ENCODE assay signal across 14 cellular contexts in genomic region chr12:78651755-78652154, GRCh38.
DNase-seq lines count a peak whose midpoint lies in the region; ATAC-seq and TF ChIP-seq lines count a peak whose summit lies in the region.
"Had no signal": no experiment of that assay in that cellular context is flagged by ENCODE, and none has a peak within 500 bp of the region (broad histone marks: within the 10 kb centered on the region; RNA-seq: fewer than 3 reads in every experiment).

No MANE protein-coding gene starts in this region.

- H3K9me2 ChIP-seq in SK-N-SH = no peaks in the 10 kb centered on the region

- no peak overlapping the region for H3K27ac ChIP-seq in SK-N-SH (ENCODE audit: low read depth in 2 of 2, low read length in 1 of 2)
- no peak overlapping the region for H3K27ac ChIP-seq in smooth muscle cell (ENCODE audit: low read depth)
- H3K27ac ChIP-seq in dorsolateral prefrontal cortex = no peak overlapping the region

- ATAC-seq in SK-N-SH treated with all-trans-retinoic acid at 6 μM for 48 hours = no peak
- ATAC-seq in mucosa of descending colon = no peak

- no peaks in the 10 kb centered on the region for H4K20me1 ChIP-seq in SK-N-SH (ENCODE audit: insufficient read depth)
- no peaks in the 10 kb centered on the region for H4K20me1 ChIP-seq in smooth muscle cell (ENCODE audit: low read depth)

- no peak overlapping the region for H3K4me3 ChIP-seq in SK-N-SH (ENCODE audit: low read depth in 2 of 2, low read length in 1 of 2)
- H3K4me3 ChIP-seq in smooth muscle cell = no peak overlapping the region
- H3K4me3 ChIP-seq in mucosa of descending colon = no peak overlapping the region
- H3K4me3 ChIP-seq in dorsolateral prefrontal cortex = no peak overlapping the region

- H3F3A ChIP-seq in SK-N-SH (replicated peaks; ENCODE audit: insufficient read depth) (no peaks in the 10 kb centered on the region), smooth muscle cell (ENCODE audit: low read depth) (no peaks in the 10 kb centered on the region)

- H3K27me3 ChIP-seq in SK-N-SH (ENCODE audit: insufficient read depth) (no peaks in the 10 kb centered on the region), smooth muscle cell (ENCODE audit: low read depth) (no peaks in the 10 kb centered on the region), dorsolateral prefrontal cortex (no peaks in the 10 kb centered on the region)

- no peak overlapping the region for H3K4me2 ChIP-seq in SK-N-SH
- no peak overlapping the region for H3K4me2 ChIP-seq in smooth muscle cell

- no peaks in the 10 kb centered on the region for H3K79me2 ChIP-seq in SK-N-SH (ENCODE audit: insufficient read depth)
- no peaks in the 10 kb centered on the region for H3K79me2 ChIP-seq in smooth muscle cell (ENCODE audit: low read depth)

- CTCF ChIA-PET in SK-N-SH (lab: Yijun Ruan, JAX) = no interaction called here

- peak; percentile 5 for DNase-seq in SK-N-SH
- peak; percentile 72 for DNase-seq in amniotic epithelial cell (ENCODE audit: low read depth)
- DNase-seq in iPS DF 4.7 (ENCODE audit: extremely low read depth, low spot score) = peak; percentile 51
- no peak for DNase-seq in smooth muscle cell (lab: John Stamatoyannopoulos, UW; ENCODE audit: unreplicated experiment)
- DNase-seq in mucosa of descending colon = no peak
- no peak for DNase-seq in dorsolateral prefrontal cortex
- DNase-seq in Kasumi-1 (lab: John Stamatoyannopoulos, UW) = no peak
- DNase-seq: CD4-positive, alpha-beta T cell; MM.1S; NCI-H1092; NCI-H1436 treated with DMSO at 0.1 percent for 48 hours; NCI-H2029; NCI-H510A treated with DMSO at 0.1 percent for 48 hours had no signal

- no peaks in the 10 kb centered on the region for H3K9me3 ChIP-seq in SK-N-SH
- H3K9me3 ChIP-seq in smooth muscle cell (replicated peaks; ENCODE audit: low read depth) = no peaks in the 10 kb centered on the region
- H3K9me3 ChIP-seq in mucosa of descending colon = no peaks in the 10 kb centered on the region

- intact Hi-C loops in mucosa of descending colon (cut with DNase I, micrococcal nuclease) = no loop called here
- intact Hi-C loops in dorsolateral prefrontal cortex (cut with DNase I) = no loop called here

- TF ChIP-seq CTCF in SK-N-SH (IDR thresholded peaks at IDR 0.05) (no peak), smooth muscle cell (IDR thresholded peaks at IDR 0.05; ENCODE audit: borderline replicate concordance, insufficient read depth, poor library complexity, severe bottlenecking) (no peak), mucosa of descending colon (IDR thresholded peaks at IDR 0.05) (no peak), dorsolateral prefrontal cortex (IDR thresholded peaks at IDR 0.05 in 54 of 56, conservative IDR thresholded peaks at IDR 0.05 in 2 of 56; ENCODE audit: low read depth in 1 of 56, partially characterized antibody in 56 of 56) (no peak)

- H3K36me3 ChIP-seq in SK-N-SH (replicated peaks in 1 of 2; ENCODE audit: control insufficient read depth in 1 of 2, insufficient read depth in 2 of 2, low read length in 1 of 2) (no peaks in the 10 kb centered on the region), smooth muscle cell (ENCODE audit: low read depth) (no peaks in the 10 kb centered on the region), mucosa of descending colon (ENCODE audit: low read depth) (no peaks in the 10 kb centered on the region)

- H2AFZ ChIP-seq in SK-N-SH (ENCODE audit: low read depth) (peak overlapping the region; percentile 39; the same call in 1 of the 2 replicates), smooth muscle cell (ENCODE audit: low read depth) (peak overlapping the region; percentile 25)

- no peak for TF ChIP-seq RAD21 in SK-N-SH (IDR thresholded peaks at IDR 0.05; ENCODE audit: low read length)

- no peaks in the 10 kb centered on the region for H3K4me1 ChIP-seq in SK-N-SH (ENCODE audit: control insufficient read depth in 1 of 2, insufficient read depth in 2 of 2, low read depth in 1 of 2, low read length in 1 of 2)
- H3K4me1 ChIP-seq in smooth muscle cell (ENCODE audit: low read depth) = no peaks in the 10 kb centered on the region
- H3K4me1 ChIP-seq in mucosa of descending colon (ENCODE audit: low read depth) = no peaks in the 10 kb centered on the region

- TF ChIP-seq EP300 in SK-N-SH (IDR thresholded peaks at IDR 0.05; ENCODE audit: borderline replicate concordance in 1 of 2, low read depth in 1 of 2, low read length in 1 of 2) = no peak

- H3K9ac ChIP-seq in SK-N-SH = no peak overlapping the region
- H3K9ac ChIP-seq in smooth muscle cell (ENCODE audit: low read depth) = no peak overlapping the region

- POLR2A ChIA-PET in SK-N-SH (lab: Yijun Ruan, JAX) = no interaction called here

TF ChIP-seq in SK-N-SH, 30 proteins besides CTCF, POLR2A, EP300 and RAD21:
- TF ChIP-seq MEF2A (IDR thresholded peaks at IDR 0.05; ENCODE audit: borderline replicate concordance, low read depth) (no peak), TCF12 (IDR thresholded peaks at IDR 0.05) (no peak), RCOR1 (IDR thresholded peaks at IDR 0.05; ENCODE audit: low read length) (no peak), SMC3 (IDR thresholded peaks at IDR 0.05; ENCODE audit: low read depth, low read length) (no peak), FOSL2 (IDR thresholded peaks at IDR 0.05; ENCODE audit: borderline replicate concordance, low read depth) (no peak), JUND (IDR thresholded peaks at IDR 0.05) (no peak), POLR2AphosphoS5 (IDR thresholded peaks at IDR 0.05; ENCODE audit: low read depth, low read length) (no peak), NFIC (IDR thresholded peaks at IDR 0.05; ENCODE audit: borderline replicate concordance) (no peak), RXRA (IDR thresholded peaks at IDR 0.05; ENCODE audit: borderline replicate concordance, low read depth) (no peak), SIN3A (IDR thresholded peaks at IDR 0.05; ENCODE audit: borderline replicate concordance, low read depth, low read length) (no peak), FOXM1 (IDR thresholded peaks at IDR 0.05; ENCODE audit: low read depth) (no peak), YY1 (IDR thresholded peaks at IDR 0.05; ENCODE audit: low read depth) (no peak)

TF ChIP-seq in SK-N-SH treated with all-trans-retinoic acid at 6 μM for 48 hours, 23 proteins besides CTCF, POLR2A, EP300 and RAD21 (continues in another document):
- TF ChIP-seq ZNF70 (CRISPR knock-in tag; IDR thresholded peaks at IDR 0.05) (no peak), ESRRG (CRISPR knock-in tag; IDR thresholded peaks at IDR 0.05) (no peak), OSR1 (CRISPR knock-in tag; IDR thresholded peaks at IDR 0.05) (no peak), RARB (CRISPR knock-in tag; IDR thresholded peaks at IDR 0.05) (no peak), CSDC2 (CRISPR knock-in tag; IDR thresholded peaks at IDR 0.05) (no peak), ARNTL (CRISPR knock-in tag; IDR thresholded peaks at IDR 0.05; ENCODE audit: borderline replicate concordance, low read depth) (no peak), PPARA (CRISPR knock-in tag; IDR thresholded peaks at IDR 0.05; ENCODE audit: borderline replicate concordance) (no peak), ZC3H10 (CRISPR knock-in tag; IDR thresholded peaks at IDR 0.05) (no peak), TSHZ2 (CRISPR knock-in tag; IDR thresholded peaks at IDR 0.05) (no peak), BACH2 (CRISPR knock-in tag; IDR thresholded peaks at IDR 0.05; ENCODE audit: borderline replicate concordance) (no peak), ZNF8 (CRISPR knock-in tag; IDR thresholded peaks at IDR 0.05) (no peak), PATZ1 (CRISPR knock-in tag; IDR thresholded peaks at IDR 0.05; ENCODE audit: borderline replicate concordance) (no peak)

Comparison
In these comparisons a context has a peak if more than half of its experiments do, and no peak if none do; other contexts are left out.
1. DNase-seq: peak in SK-N-SH (single experiment), amniotic epithelial cell (single experiment) and iPS DF 4.7 (single experiment); none in smooth muscle cell (single experiment), mucosa of descending colon (0 of 3), dorsolateral prefrontal cortex (0 of 10) and Kasumi-1 (0 of 2).